ENCODE assay signal across 9 cellular contexts in genomic region chr17:10631048-10631700, GRCh38. TPM values are rescaled to one million over a fixed set of nuclear protein-coding genes. Genes with fewer than 3 reads are reported as not detected.
DNase-seq lines count a peak whose midpoint lies in the region; ATAC-seq and TF ChIP-seq lines count a peak whose summit lies in the region.
"Had no signal": no experiment of that assay in that cellular context is flagged by ENCODE, and none has a peak within 500 bp of the region (broad histone marks: within the 10 kb centered on the region; RNA-seq: fewer than 3 reads in every experiment).

No MANE protein-coding gene starts in this region.

- peaks cover 16% of the 10 kb centered on the region for H3K36me3 ChIP-seq in suprapubic skin
- H3K36me3 ChIP-seq: SJCRH30 had no signal

- peak; percentile 21 for DNase-seq in DMS114 treated with DMSO at 0.1 percent for 48 hours (lab: John Stamatoyannopoulos, UW; ENCODE audit: unreplicated experiment)
- DNase-seq in HEK293T (ENCODE audit: extremely low spot score) = peak; percentile 64
- DNase-seq in activated CD4-positive, alpha-beta T cell treated with anti-CD3 and anti-CD28 coated beads, Interleukin-2, amount 10 ng/mL, durations not matched to agents 7 days and 5 days = peak; percentile 24
- DNase-seq in head of caudate nucleus = peak in 27 of 42 donors; percentile 7 to 68 (median 39)
- no peak for DNase-seq in suprapubic skin (ENCODE audit: low spot score in 2 of 2)
- no peak for DNase-seq in H4 (ENCODE audit: low spot score)
- no peak for DNase-seq in cortex of kidney (lab: John Stamatoyannopoulos, UW)

- no peak overlapping the region for H3K27ac ChIP-seq in suprapubic skin
- H3K27ac ChIP-seq: SJCRH30 had no signal

- H3K27me3 ChIP-seq in suprapubic skin = no peaks in the 10 kb centered on the region
- H3K27me3 ChIP-seq: SJCRH30 had no signal

- H3K4me1 Mint-ChIP-seq in activated CD4-positive, alpha-beta T cell treated with anti-CD3 and anti-CD28 coated beads, Interleukin-2, amount 10 ng/mL, durations not matched to agents 7 days and 5 days = peaks cover 4% of the 10 kb centered on the region

- ATAC-seq in HG02588 (IDR thresholded peaks at IDR 0.05; ENCODE audit: unreplicated experiment) = no peak

- H3K9me3 Mint-ChIP-seq in activated CD4-positive, alpha-beta T cell treated with anti-CD3 and anti-CD28 coated beads, Interleukin-2, amount 10 ng/mL, durations not matched to agents 7 days and 5 days = no peaks in the 10 kb centered on the region

- no peaks in the 10 kb centered on the region for H3K27me3 Mint-ChIP-seq in activated CD4-positive, alpha-beta T cell treated with anti-CD3 and anti-CD28 coated beads, Interleukin-2, amount 10 ng/mL, durations not matched to agents 7 days and 5 days

- no peaks in the 10 kb centered on the region for H3K9me3 ChIP-seq in suprapubic skin
- H3K9me3 ChIP-seq: SJCRH30 had no signal

- no peak overlapping the region for H3K27ac Mint-ChIP-seq in activated CD4-positive, alpha-beta T cell treated with anti-CD3 and anti-CD28 coated beads, Interleukin-2, amount 10 ng/mL, durations not matched to agents 7 days and 5 days

- CTCF ChIA-PET in HEK293T (lab: Yijun Ruan, JAX) = interaction anchor here (0.5 to 1.7 kb wide), 5 partner anchors 16 to 388 kb away, joined by 3 to 4 read pairs (median 4); no protein-coding TSS in a partner anchor
- CTCF ChIA-PET in activated CD4-positive, alpha-beta T cell treated with anti-CD3 and anti-CD28 coated beads, Interleukin-2, amount 10 ng/mL, durations not matched to agents 7 days and 5 days (lab: Charles Lee) = interaction anchor here (0.9 to 1.7 kb wide), 4 partner anchors 9 to 214 kb away, joined by 3 to 5 read pairs (median 5); no protein-coding TSS in a partner anchor

- TF ChIP-seq POLR2A in suprapubic skin (IDR thresholded peaks at IDR 0.05) = no peak

- TF ChIP-seq CTCF in suprapubic skin (IDR thresholded peaks at IDR 0.05) = peak; percentile 35 to 83

- peaks cover 7% of the 10 kb centered on the region for H3K36me3 Mint-ChIP-seq in activated CD4-positive, alpha-beta T cell treated with anti-CD3 and anti-CD28 coated beads, Interleukin-2, amount 10 ng/mL, durations not matched to agents 7 days and 5 days (ENCODE audit: low read depth)

- POLR2A ChIA-PET in HEK293T (lab: Yijun Ruan, JAX) = no interaction called here
- POLR2A ChIA-PET in activated CD4-positive, alpha-beta T cell treated with anti-CD3 and anti-CD28 coated beads, Interleukin-2, amount 10 ng/mL, durations not matched to agents 7 days and 5 days (lab: Charles Lee) = no interaction called here

- no peak overlapping the region for H3K4me3 Mint-ChIP-seq in activated CD4-positive, alpha-beta T cell treated with anti-CD3 and anti-CD28 coated beads, Interleukin-2, amount 10 ng/mL, durations not matched to agents 7 days and 5 days

- TF ChIP-seq EP300 in suprapubic skin (IDR thresholded peaks at IDR 0.05) = no peak

- intact Hi-C loops in head of caudate nucleus (cut with DNase I) = no loop called here

- H3K4me1 ChIP-seq in suprapubic skin = peaks cover 6% of the 10 kb centered on the region
- H3K4me1 ChIP-seq: SJCRH30 had no signal

- no peak overlapping the region for H3K4me3 ChIP-seq in suprapubic skin
- H3K4me3 ChIP-seq: SJCRH30 had no signal

- 33% methylated on average over 18 of the region's 18 CpGs for WGBS in suprapubic skin

TF ChIP-seq in HEK293T, 16 proteins besides CTCF, POLR2A, EP300 and RAD21:
- TF ChIP-seq FOXK2 (IDR thresholded peaks at IDR 0.05) (no peak), ZNF384 (IDR thresholded peaks at IDR 0.05) (no peak), BHLHE40 (IDR thresholded peaks at IDR 0.05; ENCODE audit: borderline replicate concordance) (no peak), ELF4 (IDR thresholded peaks at IDR 0.05) (no peak), L3MBTL2 (conservative IDR thresholded peaks at IDR 0.05) (0 out of 2 replicates have a peak, but pooled peaks have one; percentile 23), CTBP1 (IDR thresholded peaks at IDR 0.05; ENCODE audit: borderline replicate concordance) (no peak), FOXM1 (IDR thresholded peaks at IDR 0.05; ENCODE audit: borderline replicate concordance) (no peak)

RNA-seq across cellular contexts. Expression of gene MYH3, which starts 25.9 kb away (rescaled TPM):
- total RNA-seq in activated CD4-positive, alpha-beta T cell treated with anti-CD3 and anti-CD28 coated beads, Interleukin-2, amount 10 ng/mL, durations not matched to agents 7 days and 5 days = 1 to 10 TPM; 3.9 to 5.5 TPM
- total RNA-seq in suprapubic skin = 1 to 10 TPM in 2 of 4 donors, under 1 TPM in 2; 0.89 to 6.5 (median 1.1) TPM
- 0.04 TPM in 1 of 2 replicates, not detected in the other for total RNA-seq in H4 (2014; rRNA removed; shearing (Covaris generic))

Comparison
In these comparisons a context has a peak if more than half of its experiments do, and no peak if none do; other contexts are left out.
1. DNase-seq: peak in DMS114 treated with DMSO at 0.1 percent for 48 hours (single experiment), HEK293T (single experiment), activated CD4-positive, alpha-beta T cell treated with anti-CD3 and anti-CD28 coated beads, Interleukin-2, amount 10 ng/mL, durations not matched to agents 7 days and 5 days (single experiment) and head of caudate nucleus (27 of 42); none in suprapubic skin (0 of 2), H4 (single experiment) and cortex of kidney (single experiment).